13 cellular contexts compared by ENCODE assay signal in genomic region chr10:88401671-88402347, GRCh38.
DNase-seq lines count a peak whose midpoint lies in the region; ATAC-seq and TF ChIP-seq lines count a peak whose summit lies in the region.
"Had no signal": no experiment of that assay in that cellular context is flagged by ENCODE, and none has a peak within 500 bp of the region (broad histone marks: within the 10 kb centered on the region; RNA-seq: fewer than 3 reads in every experiment).

No MANE protein-coding gene starts in this region.

- H3K9me3 ChIP-seq in endodermal cell (ENCODE audit: control insufficient read depth, low read length): peaks cover 36% of the 10 kb centered on the region

- no peaks in the 10 kb centered on the region for H3K36me3 ChIP-seq in endodermal cell (ENCODE audit: control insufficient read depth, insufficient read depth, low read length)

- peaks cover 13% of the 10 kb centered on the region for H3K4me1 Mint-ChIP-seq in activated CD8-positive, alpha-beta T cell treated with anti-CD3 and anti-CD28 coated beads for 36 hours (ENCODE audit: low read depth)
- H3K4me1 Mint-ChIP-seq in activated CD8-positive, alpha-beta T cell treated with anti-CD3 and anti-CD28 coated beads, Interleukin-2, amount 10 ng/mL, durations not matched to agents 7 days and 5 days (ENCODE audit: low read depth): peaks cover 9% of the 10 kb centered on the region
- H3K4me1 Mint-ChIP-seq in endodermal cell: no peaks in the 10 kb centered on the region
- H3K4me1 Mint-ChIP-seq in stimulated activated naive CD8-positive, alpha-beta T cell treated with anti-CD3 and anti-CD28 coated beads, Interleukin-15, amount 100 ng/mL, for 72 hours: peaks cover 13% of the 10 kb centered on the region

- H3K9me3 Mint-ChIP-seq in activated CD8-positive, alpha-beta T cell treated with anti-CD3 and anti-CD28 coated beads for 36 hours: peaks cover 9% of the 10 kb centered on the region
- H3K9me3 Mint-ChIP-seq in activated CD8-positive, alpha-beta T cell treated with anti-CD3 and anti-CD28 coated beads, Interleukin-2, amount 10 ng/mL, durations not matched to agents 7 days and 5 days (ENCODE audit: insufficient read depth): peaks cover 18% of the 10 kb centered on the region
- H3K9me3 Mint-ChIP-seq in endodermal cell: peaks cover 29% of the 10 kb centered on the region
- peaks cover 9 to 15% of the 10 kb centered on the region in 2 donors for H3K9me3 Mint-ChIP-seq in stimulated activated naive CD8-positive, alpha-beta T cell treated with anti-CD3 and anti-CD28 coated beads, Interleukin-15, amount 100 ng/mL, for 72 hours

- POLR2A ChIA-PET in activated CD8-positive, alpha-beta T cell treated with anti-CD3 and anti-CD28 coated beads for 36 hours (lab: Charles Lee): no interaction called here
- POLR2A ChIA-PET in activated CD8-positive, alpha-beta T cell treated with anti-CD3 and anti-CD28 coated beads, Interleukin-2, amount 10 ng/mL, durations not matched to agents 7 days and 5 days (lab: Charles Lee): interaction anchor here (0.6 kb wide), 1 partner anchor 373 kb away, joined by 3 read pairs; no protein-coding TSS in a partner anchor

- no peak overlapping the region for H3K27ac Mint-ChIP-seq in activated CD8-positive, alpha-beta T cell treated with anti-CD3 and anti-CD28 coated beads for 36 hours
- no peak overlapping the region for H3K27ac Mint-ChIP-seq in activated CD8-positive, alpha-beta T cell treated with anti-CD3 and anti-CD28 coated beads, Interleukin-2, amount 10 ng/mL, durations not matched to agents 7 days and 5 days
- no peak overlapping the region for H3K27ac Mint-ChIP-seq in endodermal cell
- no peak overlapping the region for H3K27ac Mint-ChIP-seq in stimulated activated naive CD8-positive, alpha-beta T cell treated with anti-CD3 and anti-CD28 coated beads, Interleukin-15, amount 100 ng/mL, for 72 hours
- H3K27ac Mint-ChIP-seq: activated naive CD8-positive, alpha-beta T cell had no signal

- no peak overlapping the region for H3K27ac ChIP-seq in endodermal cell (ENCODE audit: low read depth, low read length)

- no peaks in the 10 kb centered on the region for H3K4me1 ChIP-seq in endodermal cell (ENCODE audit: control insufficient read depth, insufficient read depth, low read length)

- no peaks in the 10 kb centered on the region for H3K27me3 Mint-ChIP-seq in activated CD8-positive, alpha-beta T cell treated with anti-CD3 and anti-CD28 coated beads for 36 hours
- H3K27me3 Mint-ChIP-seq in activated CD8-positive, alpha-beta T cell treated with anti-CD3 and anti-CD28 coated beads, Interleukin-2, amount 10 ng/mL, durations not matched to agents 7 days and 5 days (ENCODE audit: low read depth): no peaks in the 10 kb centered on the region
- no peaks in the 10 kb centered on the region for H3K27me3 Mint-ChIP-seq in endodermal cell (ENCODE audit: insufficient read depth)
- peaks cover 8% of the 10 kb centered on the region for H3K27me3 Mint-ChIP-seq in stimulated activated naive CD8-positive, alpha-beta T cell treated with anti-CD3 and anti-CD28 coated beads, Interleukin-15, amount 100 ng/mL, for 72 hours
- H3K27me3 Mint-ChIP-seq: activated naive CD8-positive, alpha-beta T cell had no signal

- no peaks in the 10 kb centered on the region for H3K27me3 ChIP-seq in endodermal cell (ENCODE audit: control insufficient read depth, insufficient read depth, low read length, poor library complexity, severe bottlenecking)

- intact Hi-C loops in activated CD8-positive, alpha-beta T cell treated with anti-CD3 and anti-CD28 coated beads for 36 hours (cut with micrococcal nuclease): no loop called here

- CTCF ChIA-PET in activated CD8-positive, alpha-beta T cell treated with anti-CD3 and anti-CD28 coated beads for 36 hours (lab: Charles Lee): interaction anchor here (4.5 kb wide), 1 partner anchor 13 kb away, joined by 22 read pairs; no protein-coding TSS in a partner anchor
- CTCF ChIA-PET in activated CD8-positive, alpha-beta T cell treated with anti-CD3 and anti-CD28 coated beads, Interleukin-2, amount 10 ng/mL, durations not matched to agents 7 days and 5 days (lab: Charles Lee): interaction anchor here (1.0 to 1.8 kb wide), 3 partner anchors 9 to 13 kb away, joined by 5 to 8 read pairs (median 5); no protein-coding TSS in a partner anchor

- WGBS in endodermal cell (ENCODE audit: insufficient coverage in 1 of 2, insufficient read length in 1 of 2), 2 experiments: 85% methylated on average over 2 of the region's 2 CpGs; no CpG with 5 or more reads in 1 of the 2 experiments

- no peaks in the 10 kb centered on the region for H3K36me3 Mint-ChIP-seq in activated CD8-positive, alpha-beta T cell treated with anti-CD3 and anti-CD28 coated beads for 36 hours (ENCODE audit: low read depth)
- peaks cover 21% of the 10 kb centered on the region for H3K36me3 Mint-ChIP-seq in activated CD8-positive, alpha-beta T cell treated with anti-CD3 and anti-CD28 coated beads, Interleukin-2, amount 10 ng/mL, durations not matched to agents 7 days and 5 days (ENCODE audit: low read depth)
- peaks cover 1% of the 10 kb centered on the region for H3K36me3 Mint-ChIP-seq in endodermal cell (ENCODE audit: low read depth)

- DNase-seq in activated CD8-positive, alpha-beta T cell treated with anti-CD3 and anti-CD28 coated beads for 36 hours: no peak
- DNase-seq in activated CD8-positive, alpha-beta T cell treated with anti-CD3 and anti-CD28 coated beads, Interleukin-2, amount 10 ng/mL, durations not matched to agents 7 days and 5 days: no peak
- DNase-seq in NOMO-1 treated with dmso at 0.1 percent for 144 hours (lab: John Stamatoyannopoulos, UW; ENCODE audit: unreplicated experiment) (peak; percentile 30), endodermal cell (no peak), cortex of kidney (lab: John Stamatoyannopoulos, UW) (no peak), DMS79 treated with DMSO at 0.1 percent for 48 hours (lab: John Stamatoyannopoulos, UW) (no peak)
- DNase-seq in stimulated activated naive CD8-positive, alpha-beta T cell treated with anti-CD3 and anti-CD28 coated beads, Interleukin-15, amount 100 ng/mL, for 72 hours: no peak
- DNase-seq: C1 segment of cervical spinal cord, hypothalamus, NCI-H1930, T1000 had no signal

- ATAC-seq in activated CD8-positive, alpha-beta T cell treated with anti-CD3 and anti-CD28 coated beads for 36 hours: peak; percentile 64
- no peak for ATAC-seq in activated CD8-positive, alpha-beta T cell treated with anti-CD3 and anti-CD28 coated beads, Interleukin-2, amount 10 ng/mL, durations not matched to agents 7 days and 5 days
- peak; percentile 60 for ATAC-seq in stimulated activated naive CD8-positive, alpha-beta T cell treated with anti-CD3 and anti-CD28 coated beads, Interleukin-15, amount 100 ng/mL, for 72 hours
- ATAC-seq in HG02973 (IDR thresholded peaks at IDR 0.05; ENCODE audit: unreplicated experiment): no peak

- H3K4me3 ChIP-seq in endodermal cell (ENCODE audit: low read length): no peak overlapping the region

- no peak overlapping the region for H3K4me3 Mint-ChIP-seq in activated CD8-positive, alpha-beta T cell treated with anti-CD3 and anti-CD28 coated beads for 36 hours
- H3K4me3 Mint-ChIP-seq in activated CD8-positive, alpha-beta T cell treated with anti-CD3 and anti-CD28 coated beads, Interleukin-2, amount 10 ng/mL, durations not matched to agents 7 days and 5 days: no peak overlapping the region
- H3K4me3 Mint-ChIP-seq in endodermal cell: no peak overlapping the region
- no peak overlapping the region for H3K4me3 Mint-ChIP-seq in stimulated activated naive CD8-positive, alpha-beta T cell treated with anti-CD3 and anti-CD28 coated beads, Interleukin-15, amount 100 ng/mL, for 72 hours
- H3K4me3 Mint-ChIP-seq: activated naive CD8-positive, alpha-beta T cell had no signal

- TF ChIP-seq CTCF in activated CD8-positive, alpha-beta T cell treated with anti-CD3 and anti-CD28 coated beads for 36 hours (IDR thresholded peaks at IDR 0.05): peak; percentile 39
- TF ChIP-seq CTCF in endodermal cell (conservative IDR thresholded peaks at IDR 0.05): peak; percentile 41

- H3K9ac ChIP-seq in endodermal cell (ENCODE audit: extremely low read depth, low read length, poor library complexity, severe bottlenecking): no peak overlapping the region

Comparison
In these comparisons a context has a peak if more than half of its experiments do, and no peak if none do; other contexts are left out.
1. ATAC-seq: peak in activated CD8-positive, alpha-beta T cell treated with anti-CD3 and anti-CD28 coated beads for 36 hours (single experiment) and stimulated activated naive CD8-positive, alpha-beta T cell treated with anti-CD3 and anti-CD28 coated beads, Interleukin-15, amount 100 ng/mL, for 72 hours (single experiment); none in activated CD8-positive, alpha-beta T cell treated with anti-CD3 and anti-CD28 coated beads, Interleukin-2, amount 10 ng/mL, durations not matched to agents 7 days and 5 days (single experiment) and HG02973 (single experiment).